ENCODE assay signal across 8 cellular contexts in genomic region chr4:70687821-70688794, GRCh38. TPM values are rescaled to one million over a fixed set of nuclear protein-coding genes. Genes with fewer than 3 reads are reported as not detected.
DNase-seq lines count a peak whose midpoint lies in the region; ATAC-seq and TF ChIP-seq lines count a peak whose summit lies in the region.

UTP3 (plus strand) TSS chr4:70688532; CDS start chr4:70688678, 146 bp downstream.

- peak within 1 kb of the TSS; percentile 84 for H3K4me3 ChIP-seq in Jurkat, Clone E6-1 (ENCODE audit: low read length)
- peak within 1 kb of the TSS; percentile 98 for H3K4me3 ChIP-seq in PC-9
- peak within 1 kb of the TSS; percentile 42 for H3K4me3 ChIP-seq in mucosa of stomach (ENCODE audit: low read length)

- peak within 1 kb of the TSS; percentile 99 for H2AFZ ChIP-seq in PC-9

- DNase-seq in DMS53 (lab: John Stamatoyannopoulos, UW) (peak; percentile 97), PC-9 (peak; percentile 92 to 95), erythroblast (lab: John Stamatoyannopoulos, UW) (peak; percentile 95 to 97)
- peak; percentile 99 for DNase-seq in Jurkat, Clone E6-1 (ENCODE audit: low read depth, low spot score)
- peak; percentile 96 for DNase-seq in activated T-cell treated with anti-CD3 and anti-CD28 coated beads, Interleukin-2, amount 50 U/mL, for 24 hours
- DNase-seq in stimulated activated CD8-positive, alpha-beta memory T cell treated with anti-CD3 and anti-CD28 coated beads, Interleukin-7, amount 100 ng/mL, for 24 hours (ENCODE audit: low read depth): peak; percentile 89

- H3K4me3 Mint-ChIP-seq in activated T-cell treated with anti-CD3 and anti-CD28 coated beads, Interleukin-2, amount 50 U/mL, for 24 hours: peak within 1 kb of the TSS; percentile 98

- peak within 1 kb of the TSS; percentile 97 for H3K9ac ChIP-seq in mucosa of stomach (ENCODE audit: low read length)

- peak; percentile 92 for TF ChIP-seq POLR2A in erythroblast (IDR thresholded peaks at IDR 0.05; ENCODE audit: low read length)

- BruUV-seq in PC-9 (replicated peaks; lab: Mats Ljungman, UMichigan): TSS peak; percentile 98

- H3K4me1 Mint-ChIP-seq in activated T-cell treated with anti-CD3 and anti-CD28 coated beads, Interleukin-2, amount 50 U/mL, for 24 hours (ENCODE audit: low read depth): peaks cover 33% of the 10 kb centered on the region

- POLR2A ChIA-PET in PC-9 (lab: Charles Lee; ENCODE audit: unreplicated experiment): no interaction called here

- peaks cover 5% of the 10 kb centered on the region for H4K20me1 ChIP-seq in PC-9 (ENCODE audit: insufficient read depth)

- H3K79me2 ChIP-seq in PC-9 (ENCODE audit: low read depth): peaks cover 33% of the 10 kb centered on the region

- no peaks in the 10 kb centered on the region for H3K36me3 ChIP-seq in PC-9 (ENCODE audit: low read depth)
- H3K36me3 ChIP-seq in mucosa of stomach (ENCODE audit: control insufficient read depth, insufficient read depth, low read length): no peaks in the 10 kb centered on the region

- CTCF ChIA-PET in PC-9 (lab: Charles Lee): interaction anchor here (0.6 kb wide), 1 partner anchor 183 kb away, joined by 13 read pairs; no protein-coding TSS in a partner anchor

- peak; percentile 90 for ATAC-seq in GM21576 (IDR thresholded peaks at IDR 0.05; ENCODE audit: unreplicated experiment)

- peak within 1 kb of the TSS; percentile 96 for H3K4me2 ChIP-seq in PC-9

- H3K27me3 ChIP-seq in PC-9 (ENCODE audit: insufficient read depth, low read depth): no peaks in the 10 kb centered on the region
- no peaks in the 10 kb centered on the region for H3K27me3 ChIP-seq in mucosa of stomach (ENCODE audit: control insufficient read depth, insufficient read depth, low read length)

- no peaks in the 10 kb centered on the region for H3K9me3 ChIP-seq in PC-9 (ENCODE audit: insufficient read depth, low read depth)
- H3K9me3 ChIP-seq in mucosa of stomach (ENCODE audit: control insufficient read depth, low read length): no peaks in the 10 kb centered on the region

- H3K9me2 ChIP-seq in PC-9 (ENCODE audit: insufficient read depth): no peaks in the 10 kb centered on the region

- H3K27ac Mint-ChIP-seq in activated T-cell treated with anti-CD3 and anti-CD28 coated beads, Interleukin-2, amount 50 U/mL, for 24 hours: peak within 1 kb of the TSS; percentile 97

- peaks cover 48% of the 10 kb centered on the region for H3K36me3 Mint-ChIP-seq in activated T-cell treated with anti-CD3 and anti-CD28 coated beads, Interleukin-2, amount 50 U/mL, for 24 hours (ENCODE audit: low read depth)

- H3K4me1 ChIP-seq in PC-9 (replicated peaks; ENCODE audit: insufficient read depth) (peaks cover 22% of the 10 kb centered on the region), mucosa of stomach (ENCODE audit: control insufficient read depth, insufficient read depth, low read length) (peaks cover 8% of the 10 kb centered on the region)

- H3K27me3 Mint-ChIP-seq in activated T-cell treated with anti-CD3 and anti-CD28 coated beads, Interleukin-2, amount 50 U/mL, for 24 hours: no peaks in the 10 kb centered on the region

- H3K27ac ChIP-seq in PC-9: peak within 1 kb of the TSS; percentile 76

- no peaks in the 10 kb centered on the region for H3K9me3 Mint-ChIP-seq in activated T-cell treated with anti-CD3 and anti-CD28 coated beads, Interleukin-2, amount 50 U/mL, for 24 hours

- peaks cover 14% of the 10 kb centered on the region for H3F3A ChIP-seq in PC-9 (ENCODE audit: insufficient read depth, low read depth)

- intact Hi-C loops in PC-9 (cut with micrococcal nuclease; ENCODE audit: unreplicated experiment): loop anchor here (1.0 to 10.0 kb wide), 4 partner anchors 17 to 307 kb away; partner anchors contain the start of gene DCK

- peak; percentile 75 for TF ChIP-seq CTCF in PC-9 (conservative IDR thresholded peaks at IDR 0.05)

RNA-seq across cellular contexts. Expression of gene UTP3, which starts in this region (rescaled TPM):
- 46.5 TPM for polyA plus RNA-seq in Jurkat, Clone E6-1 (2012; ENCODE audit: insufficient read depth, insufficient read length)
- 15.1 and 16.4 TPM in 2 replicates for total RNA-seq in PC-9 (2021)

Comparison
In these comparisons a context has a peak if more than half of its experiments do, and no peak if none do; other contexts are left out.
1. Peak in every context shown above with its lines: DNase-seq, ATAC-seq, H3K4me3 ChIP-seq and H3K27ac ChIP-seq.
2. H3K4me3 ChIP-seq: peak in every context shown above with its lines; median percentile 98 in PC-9; 84 in Jurkat, Clone E6-1; 42 in mucosa of stomach.